Comparison of ENCODE assay signal across 1 cellular context in genomic region chr6:41920921-41921711, GRCh38.
TF ChIP-seq lines count a peak whose summit lies in the region.

BYSL (plus strand) TSS chr6:41921499; CDS start chr6:41921563, 64 bp downstream.
MED20 (minus strand) TSS chr6:41921139; CDS start chr6:41921018, 121 bp downstream.

TF ChIP-seq in HepG2, 621 proteins besides CTCF, POLR2A, EP300 and RAD21 (continued from another document and continues in another):
- no peak; the same call in 1 of the 2 replicates for TF ChIP-seq IKZF5 (CRISPR knock-in tag; IDR thresholded peaks at IDR 0.05)
- TF ChIP-seq ZNF280B (CRISPR knock-in tag; IDR thresholded peaks at IDR 0.05; ENCODE audit: borderline replicate concordance): peak; percentile 64; the same call in 1 of the 2 replicates
- TF ChIP-seq KLF12 (CRISPR knock-in tag; IDR thresholded peaks at IDR 0.05; ENCODE audit: borderline replicate concordance): peak; percentile 98
- TF ChIP-seq RBAK (CRISPR knock-in tag; IDR thresholded peaks at IDR 0.05): no peak
- TF ChIP-seq LBX2 (CRISPR knock-in tag; IDR thresholded peaks at IDR 0.05; ENCODE audit: borderline replicate concordance): 0 out of 2 replicates have a peak, but pooled peaks have one; percentile 7
- TF ChIP-seq ZBTB42 (CRISPR knock-in tag; IDR thresholded peaks at IDR 0.05): no peak
- TF ChIP-seq ZNF326 (CRISPR knock-in tag; IDR thresholded peaks at IDR 0.05; ENCODE audit: borderline replicate concordance): no peak
- no peak; the same call in 1 of the 2 replicates for TF ChIP-seq ZKSCAN1 (IDR thresholded peaks at IDR 0.05; ENCODE audit: low read length)
- TF ChIP-seq ZNF33A (CRISPR knock-in tag; IDR thresholded peaks at IDR 0.05; ENCODE audit: borderline replicate concordance): peak; percentile 27; the same call in 1 of the 2 replicates
- peak; percentile 47 for TF ChIP-seq ZNF232 (CRISPR knock-in tag; IDR thresholded peaks at IDR 0.05; ENCODE audit: borderline replicate concordance)
- no peak; the same call in 1 of the 2 replicates for TF ChIP-seq RCOR2 (CRISPR knock-in tag; IDR thresholded peaks at IDR 0.05)
- peak; percentile 56 for TF ChIP-seq ERF (CRISPR knock-in tag; IDR thresholded peaks at IDR 0.05)
- TF ChIP-seq ZNF253 (CRISPR knock-in tag; IDR thresholded peaks at IDR 0.05; ENCODE audit: borderline replicate concordance): peak; percentile 78; the same call in 1 of the 2 replicates
- TF ChIP-seq GABPB1 (CRISPR knock-in tag; IDR thresholded peaks at IDR 0.05): peak; percentile 98
- TF ChIP-seq ZMYM3 (CRISPR knock-in tag; IDR thresholded peaks at IDR 0.05): no peak
- TF ChIP-seq SMAD1 (CRISPR knock-in tag; IDR thresholded peaks at IDR 0.05; ENCODE audit: borderline replicate concordance, low read depth): peak; percentile 63; the same call in 1 of the 2 replicates
- TF ChIP-seq PPARG (CRISPR knock-in tag; conservative IDR thresholded peaks at IDR 0.05): 0 out of 2 replicates have a peak, but pooled peaks have one; percentile 7
- TF ChIP-seq ZNF670 (CRISPR knock-in tag; IDR thresholded peaks at IDR 0.05; ENCODE audit: borderline replicate concordance): peak; percentile 81
- peak; percentile 92; the same call in 1 of the 2 replicates for TF ChIP-seq ZZZ3 (CRISPR knock-in tag; IDR thresholded peaks at IDR 0.05; ENCODE audit: borderline replicate concordance)
- TF ChIP-seq ZXDC (CRISPR knock-in tag; IDR thresholded peaks at IDR 0.05): peak; percentile 44; the same call in 1 of the 2 replicates
- no peak for TF ChIP-seq CEBPZ (IDR thresholded peaks at IDR 0.05; ENCODE audit: low read length)
- 0 out of 2 replicates have a peak, but pooled peaks have one; percentile 44 for TF ChIP-seq CBFB (CRISPR knock-in tag; IDR thresholded peaks at IDR 0.05)
- no peak; the same call in 1 of the 2 replicates for TF ChIP-seq GFI1 (CRISPR knock-in tag; IDR thresholded peaks at IDR 0.05; ENCODE audit: borderline replicate concordance)
- TF ChIP-seq HNF4A (CRISPR knock-in tag; IDR thresholded peaks at IDR 0.05): peak; percentile 31; the same call in 1 of the 2 replicates
- no peak for TF ChIP-seq ZNF530 (CRISPR knock-in tag; IDR thresholded peaks at IDR 0.05; ENCODE audit: low read depth)
- peak; percentile 43; the same call in 1 of the 2 replicates for TF ChIP-seq HNRNPL (IDR thresholded peaks at IDR 0.05; ENCODE audit: low read depth, low read length)
- 0 out of 2 replicates have a peak, but pooled peaks have one; percentile 78 for TF ChIP-seq ZNF337 (CRISPR knock-in tag; IDR thresholded peaks at IDR 0.05; ENCODE audit: borderline replicate concordance, low read depth)
- TF ChIP-seq ZNF576 (CRISPR knock-in tag; IDR thresholded peaks at IDR 0.05): no peak
- no peak for TF ChIP-seq ZBTB26 (CRISPR knock-in tag; IDR thresholded peaks at IDR 0.05; ENCODE audit: borderline replicate concordance)
- peak; percentile 63 for TF ChIP-seq GATAD2A (CRISPR knock-in tag; IDR thresholded peaks at IDR 0.05)
- TF ChIP-seq YEATS4 (CRISPR knock-in tag; IDR thresholded peaks at IDR 0.05; ENCODE audit: borderline replicate concordance): peak; percentile 98
- no peak; the same call in 1 of the 2 replicates for TF ChIP-seq MTF2 (CRISPR knock-in tag; IDR thresholded peaks at IDR 0.05; ENCODE audit: borderline replicate concordance)
- TF ChIP-seq REPIN1 (CRISPR knock-in tag; IDR thresholded peaks at IDR 0.05; ENCODE audit: borderline replicate concordance, low read depth): peak; percentile 76; the same call in 1 of the 2 replicates
- TF ChIP-seq RAD51 (IDR thresholded peaks at IDR 0.05; ENCODE audit: borderline replicate concordance): no peak
- no peak for TF ChIP-seq NFRKB (IDR thresholded peaks at IDR 0.05)
- TF ChIP-seq THAP8 (CRISPR knock-in tag; IDR thresholded peaks at IDR 0.05; ENCODE audit: borderline replicate concordance): peak; percentile 97; the same call in 1 of the 2 replicates
- no peak for TF ChIP-seq ZNF562 (CRISPR knock-in tag; IDR thresholded peaks at IDR 0.05; ENCODE audit: borderline replicate concordance)
- no peak for TF ChIP-seq TCF12 (IDR thresholded peaks at IDR 0.05)
- peak; percentile 71; the same call in 1 of the 2 replicates for TF ChIP-seq TCF12 (CRISPR knock-in tag; IDR thresholded peaks at IDR 0.05)
- no peak for TF ChIP-seq PHB2 (IDR thresholded peaks at IDR 0.05; ENCODE audit: partially characterized antibody)
- TF ChIP-seq TBX3 (IDR thresholded peaks at IDR 0.05; ENCODE audit: borderline replicate concordance): peak; percentile 40; the same call in 1 of the 2 replicates
- no peak for TF ChIP-seq PLRG1 (conservative IDR thresholded peaks at IDR 0.05)
- 0 out of 2 replicates have a peak, but pooled peaks have one; percentile 68 for TF ChIP-seq PCBP1 (IDR thresholded peaks at IDR 0.05; ENCODE audit: borderline replicate concordance, low read depth, low read length)
- TF ChIP-seq ZNF12 (CRISPR knock-in tag; IDR thresholded peaks at IDR 0.05): peak; percentile 34
- TF ChIP-seq ZNF431 (CRISPR knock-in tag; IDR thresholded peaks at IDR 0.05; ENCODE audit: borderline replicate concordance, low read depth): no peak; the same call in 1 of the 2 replicates
- TF ChIP-seq HIC2 (CRISPR knock-in tag; IDR thresholded peaks at IDR 0.05; ENCODE audit: low read depth): no peak; the same call in 1 of the 2 replicates
- TF ChIP-seq HOXA9 (CRISPR knock-in tag; IDR thresholded peaks at IDR 0.05; ENCODE audit: borderline replicate concordance): no peak
- TF ChIP-seq ZBTB7A (CRISPR knock-in tag; IDR thresholded peaks at IDR 0.05): no peak
- peak; percentile 26; the same call in 1 of the 2 replicates for TF ChIP-seq TFAP4 (IDR thresholded peaks at IDR 0.05; ENCODE audit: borderline replicate concordance, low read depth)
- peak; percentile 9; the same call in 1 of the 2 replicates for TF ChIP-seq PITX1 (CRISPR knock-in tag; IDR thresholded peaks at IDR 0.05)
- no peak for TF ChIP-seq ZNF577 (CRISPR knock-in tag; IDR thresholded peaks at IDR 0.05; ENCODE audit: borderline replicate concordance, low read depth)
- no peak for TF ChIP-seq NR2F6 (IDR thresholded peaks at IDR 0.05)
- TF ChIP-seq NR2F6 (CRISPR knock-in tag; IDR thresholded peaks at IDR 0.05): no peak; the same call in 1 of the 2 replicates
- peak; percentile 62 for TF ChIP-seq NCOA2 (CRISPR knock-in tag; IDR thresholded peaks at IDR 0.05)
